1 cellular context compared by ENCODE assay signal in genomic region chr1:161083743-161084084, GRCh38.
TF ChIP-seq lines count a peak whose summit lies in the region.

No MANE protein-coding gene starts in this region.

TF ChIP-seq in IMR-90, 13 proteins besides CTCF, POLR2A, EP300 and RAD21:
- TF ChIP-seq FOS (IDR thresholded peaks at IDR 0.05; ENCODE audit: low read depth, low read length), result no peak
- TF ChIP-seq MAFK (IDR thresholded peaks at IDR 0.05; ENCODE audit: low read depth, low read length), result no peak
- TF ChIP-seq BHLHE40 (IDR thresholded peaks at IDR 0.05; ENCODE audit: low read depth, low read length), result no peak
- TF ChIP-seq MXI1 (IDR thresholded peaks at IDR 0.05; ENCODE audit: borderline replicate concordance, low read depth, low read length), result no peak
- TF ChIP-seq NFE2L2 (IDR thresholded peaks at IDR 0.05; ENCODE audit: low read depth, low read length), result no peak
- no peak for TF ChIP-seq CHD1 (IDR thresholded peaks at IDR 0.05; ENCODE audit: low read depth, low read length)
- TF ChIP-seq RFX5 (IDR thresholded peaks at IDR 0.05; ENCODE audit: low read depth, low read length), result no peak
- TF ChIP-seq, protein P1, sequence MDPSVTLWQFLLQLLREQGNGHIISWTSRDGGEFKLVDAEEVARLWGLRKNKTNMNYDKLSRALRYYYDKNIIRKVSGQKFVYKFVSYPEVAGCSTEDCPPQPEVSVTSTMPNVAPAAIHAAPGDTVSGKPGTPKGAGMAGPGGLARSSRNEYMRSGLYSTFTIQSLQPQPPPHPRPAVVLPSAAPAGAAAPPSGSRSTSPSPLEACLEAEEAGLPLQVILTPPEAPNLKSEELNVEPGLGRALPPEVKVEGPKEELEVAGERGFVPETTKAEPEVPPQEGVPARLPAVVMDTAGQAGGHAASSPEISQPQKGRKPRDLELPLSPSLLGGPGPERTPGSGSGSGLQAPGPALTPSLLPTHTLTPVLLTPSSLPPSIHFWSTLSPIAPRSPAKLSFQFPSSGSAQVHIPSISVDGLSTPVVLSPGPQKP (IDR thresholded peaks at IDR 0.05; ENCODE audit: borderline replicate concordance, low read depth, low read length), result no peak
- TF ChIP-seq USF2 (IDR thresholded peaks at IDR 0.05; ENCODE audit: low read depth, low read length), result no peak
- TF ChIP-seq MAZ (IDR thresholded peaks at IDR 0.05; ENCODE audit: borderline replicate concordance, low read depth, low read length), result no peak
- TF ChIP-seq RCOR1 (IDR thresholded peaks at IDR 0.05; ENCODE audit: insufficient replicate concordance, low read length), result no peak
